In genomic region chr16:88393034-88393433, GRCh38 we compare ENCODE assay signal across 16 cellular contexts. TPM values are rescaled to one million over a fixed set of nuclear protein-coding genes. Genes with fewer than 3 reads are reported as not detected.
A peak's percentile ranks its signal among the peaks of the same experiment; 100 is the strongest.
DNase-seq lines count a peak whose midpoint lies in the region; ATAC-seq and TF ChIP-seq lines count a peak whose summit lies in the region.
"Had no signal": no experiment of that assay in that cellular context is flagged by ENCODE, and none has a peak within 500 bp of the region (broad histone marks: within the 10 kb centered on the region; RNA-seq: fewer than 3 reads in every experiment).

No MANE protein-coding gene starts in this region.

- DNase-seq in HFFc6, result no peak
- peak; percentile 87 for DNase-seq in coronary artery (ENCODE audit: low spot score)
- peak; percentile 75 for DNase-seq in left kidney (ENCODE audit: low read depth, low spot score)
- no peak for DNase-seq in immature natural killer cell
- DNase-seq in GM03348 (ENCODE audit: low spot score), result no peak
- DNase-seq in NAMALWA (ENCODE audit: low spot score), result no peak
- DNase-seq: activated CD4-positive, alpha-beta T cell treated with anti-CD3 and anti-CD28 coated beads for 48 hours; activated naive CD4-positive, alpha-beta T cell treated with anti-CD3 and anti-CD28 coated beads, Interleukin-2, amount 10 ng/mL, durations not matched to agents 7 days and 5 days; brain microvascular endothelial cell; DMS79; KBM-7; NCI-H1436; NCI-H2227 treated with DMSO at 0.1 percent for 48 hours had no signal

- H3K27ac ChIP-seq in coronary artery (peak overlapping the region; percentile 66 to 88), skeletal muscle tissue (ENCODE audit: low read depth, low read length) (peak overlapping the region; percentile 97)
- H3K27ac ChIP-seq: brain microvascular endothelial cell had no signal

- no peak for TF ChIP-seq CTCF in HFFc6 (IDR thresholded peaks at IDR 0.05)
- TF ChIP-seq CTCF in coronary artery (IDR thresholded peaks at IDR 0.05), result no peak

- H3K9ac ChIP-seq in skeletal muscle tissue (ENCODE audit: low read depth in 1 of 3, low read length in 3 of 3), result peak overlapping the region; percentile 75 to 90 (median 79)

- H3K36me3 Mint-ChIP-seq in HFFc6 (ENCODE audit: low read depth), result peaks cover 16% of the 10 kb centered on the region
- no peaks in the 10 kb centered on the region for H3K36me3 Mint-ChIP-seq in immature natural killer cell
- H3K36me3 Mint-ChIP-seq: activated naive CD4-positive, alpha-beta T cell treated with anti-CD3 and anti-CD28 coated beads, Interleukin-2, amount 10 ng/mL, durations not matched to agents 7 days and 5 days had no signal

- no peaks in the 10 kb centered on the region for H3K36me3 ChIP-seq in skeletal muscle tissue (ENCODE audit: control insufficient read depth in 3 of 3, insufficient read depth in 3 of 3, low read length in 3 of 3)

- H3K27ac Mint-ChIP-seq in HFFc6, result peak overlapping the region; percentile 19; the same call in 1 of the 2 replicates
- H3K27ac Mint-ChIP-seq in immature natural killer cell, result no peak overlapping the region
- H3K27ac Mint-ChIP-seq: activated naive CD4-positive, alpha-beta T cell treated with anti-CD3 and anti-CD28 coated beads, Interleukin-2, amount 10 ng/mL, durations not matched to agents 7 days and 5 days; memory B cell had no signal

- H3K9me3 Mint-ChIP-seq in HFFc6, result peaks cover 5% of the 10 kb centered on the region; the same call in 1 of the 2 replicates
- H3K9me3 Mint-ChIP-seq in immature natural killer cell, result no peaks in the 10 kb centered on the region

- peaks cover 0 to 6% (median 3%) of the 10 kb centered on the region in 3 donors for H3K27me3 ChIP-seq in skeletal muscle tissue (ENCODE audit: control insufficient read depth in 3 of 3, insufficient read depth in 3 of 3, low read length in 3 of 3)
- H3K27me3 ChIP-seq: brain microvascular endothelial cell had no signal

- H3K4me3 ChIP-seq in coronary artery (no peak overlapping the region), skeletal muscle tissue (ENCODE audit: low read length in 3 of 3) (peak overlapping the region in 1 of 3 donors; percentile 49)

- H3K4me1 ChIP-seq in skeletal muscle tissue (ENCODE audit: control insufficient read depth in 3 of 3, insufficient read depth in 3 of 3, low read length in 3 of 3), result peaks cover 44 to 71% (median 71%) of the 10 kb centered on the region in 3 donors

- H3K4me3 Mint-ChIP-seq in HFFc6 (no peak overlapping the region), immature natural killer cell (no peak overlapping the region)
- H3K4me3 Mint-ChIP-seq: activated naive CD4-positive, alpha-beta T cell treated with anti-CD3 and anti-CD28 coated beads, Interleukin-2, amount 10 ng/mL, durations not matched to agents 7 days and 5 days; memory B cell had no signal

- H3K9me3 ChIP-seq in skeletal muscle tissue (ENCODE audit: control insufficient read depth in 3 of 3, low read length in 3 of 3), result no peaks in the 10 kb centered on the region

- H3K27me3 Mint-ChIP-seq in HFFc6 (ENCODE audit: insufficient read depth), result peaks cover 1% of the 10 kb centered on the region
- H3K27me3 Mint-ChIP-seq in immature natural killer cell (ENCODE audit: low read depth in 3 of 3), result peaks cover 0 to 4% (median 4%) of the 10 kb centered on the region in 3 donors

- ATAC-seq in HG02678 (IDR thresholded peaks at IDR 0.05; ENCODE audit: unreplicated experiment), result no peak

- no peaks in the 10 kb centered on the region for H3K4me1 Mint-ChIP-seq in HFFc6 (ENCODE audit: low read depth)
- peaks cover 0 to under 1% of the 10 kb centered on the region in 2 donors for H3K4me1 Mint-ChIP-seq in immature natural killer cell
- H3K4me1 Mint-ChIP-seq: activated naive CD4-positive, alpha-beta T cell treated with anti-CD3 and anti-CD28 coated beads, Interleukin-2, amount 10 ng/mL, durations not matched to agents 7 days and 5 days; memory B cell had no signal

RNA-seq across cellular contexts. Expression of gene ZNF469, which starts 10.3 kb away (rescaled TPM):
- total RNA-seq in HFFc6 (2021; fragmentation: NEBNext Ultra II Directional; extraction: Animal tissue kit (Norgen Biotek cat#: 25700)), result 10 to 100 TPM in 3 of 6 experiments, 1 to 10 TPM in 3; 9.4 to 17.5 (median 10.1) TPM
- total RNA-seq in skeletal muscle tissue, result 3.7 TPM
- polyA plus RNA-seq in immature natural killer cell, result under 1 TPM in 2 of 3 donors, not detected in 1; 0.11 to 0.65 TPM

Comparison
In these comparisons a context has a peak if more than half of its experiments do, and no peak if none do; other contexts are left out.
1. DNase-seq: peak in coronary artery (single experiment) and left kidney (single experiment); none in HFFc6 (single experiment), immature natural killer cell (0 of 3), GM03348 (single experiment) and NAMALWA (single experiment).